In the genomic region with DNA sequence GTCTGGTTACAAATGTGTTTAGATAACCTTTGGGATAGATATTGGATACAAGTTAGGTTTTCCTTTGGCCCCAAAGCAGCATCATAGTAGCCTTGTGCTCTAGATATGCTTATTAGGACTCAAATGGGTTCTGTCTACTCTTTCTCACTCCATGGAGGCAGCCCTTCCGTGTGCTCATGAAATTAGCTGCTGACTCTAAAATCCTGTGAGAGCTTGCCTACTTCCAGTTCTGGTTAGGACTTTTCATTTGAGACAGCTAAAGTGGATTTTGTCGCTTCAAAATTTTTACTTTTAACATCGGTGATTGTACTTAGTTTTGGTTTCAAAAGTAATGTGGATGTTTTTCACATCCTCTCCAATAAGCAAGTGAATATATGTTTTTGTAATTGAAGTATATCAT, we compare ENCODE assay signal across 9 cellular contexts. TPM values are rescaled to one million over a fixed set of nuclear protein-coding genes. Genes with fewer than 3 reads are reported as not detected.
DNase-seq lines count a peak whose midpoint lies in the region; ATAC-seq and TF ChIP-seq lines count a peak whose summit lies in the region.
"Had no signal": no experiment of that assay in that cellular context is flagged by ENCODE, and none has a peak within 500 bp of the region (broad histone marks: within the 10 kb centered on the region; RNA-seq: fewer than 3 reads in every experiment).

No MANE protein-coding gene starts in this region.

- peaks cover 17% of the 10 kb centered on the region for H3K4me1 ChIP-seq in stomach smooth muscle (ENCODE audit: control insufficient read depth, insufficient read depth, low read length)

- no peak for TF ChIP-seq CTCF in kidney epithelial cell (IDR thresholded peaks at IDR 0.05; ENCODE audit: insufficient read depth, low read length, poor library complexity, severe bottlenecking)

- DNase-seq in KBM-7 (peak; percentile 32), kidney epithelial cell (ENCODE audit: low read depth) (no peak), erythroblast (lab: John Stamatoyannopoulos, UW) (no peak), GM19240 (ENCODE audit: insufficient read length, low spot score) (no peak)
- DNase-seq: hippocampal formation had no signal

- no peak for TF ChIP-seq POLR2A in erythroblast (IDR thresholded peaks at IDR 0.05; ENCODE audit: low read length)

- peak overlapping the region; percentile 89 to 95 for H3K9ac ChIP-seq in stomach smooth muscle (ENCODE audit: low read length in 2 of 2)

- in situ Hi-C loops in KBM-7 (cut with MboI; ENCODE audit: low pct_unique_long_range_greater_than_20kb, low sequenced_read_pairs): no loop called here

- H3K36me3 ChIP-seq in kidney epithelial cell (ENCODE audit: control insufficient read depth, insufficient read depth, low read length): peaks cover 4% of the 10 kb centered on the region
- H3K36me3 ChIP-seq in stomach smooth muscle (ENCODE audit: control insufficient read depth in 2 of 2, insufficient read depth in 2 of 2, low read length in 2 of 2): peaks cover 5 to 8% of the 10 kb centered on the region in 2 donors

- H3K27ac ChIP-seq in adipose tissue (ENCODE audit: low read depth, low read length) (peak overlapping the region; percentile 100), stomach smooth muscle (ENCODE audit: low read length) (peak overlapping the region; percentile 78)

- H3K9me3 ChIP-seq in stomach smooth muscle (ENCODE audit: control insufficient read depth in 2 of 2, low read length in 2 of 2): no peaks in the 10 kb centered on the region

- 38 to 47% (median 46%) methylated on average over 3 of the region's 3 CpGs for WGBS in adipose tissue, 3 donors

- ATAC-seq in HG03457 (IDR thresholded peaks at IDR 0.05; ENCODE audit: unreplicated experiment) (no peak), HG02852 (IDR thresholded peaks at IDR 0.05; ENCODE audit: unreplicated experiment) (no peak)

- peak overlapping the region; percentile 92 for H3K4me3 ChIP-seq in kidney epithelial cell (ENCODE audit: low read depth, low read length)
- peak overlapping the region; percentile 83 to 99 for H3K4me3 ChIP-seq in stomach smooth muscle (ENCODE audit: low read length in 2 of 2)

- H3K27me3 ChIP-seq in kidney epithelial cell (ENCODE audit: control insufficient read depth, insufficient read depth, low read length): no peaks in the 10 kb centered on the region
- no peaks in the 10 kb centered on the region for H3K27me3 ChIP-seq in stomach smooth muscle (ENCODE audit: control insufficient read depth in 1 of 2, insufficient read depth in 2 of 2, low read length in 2 of 2)

RNA-seq across cellular contexts. Expression of a gene that starts 1.6 kb away (rescaled TPM):
- 100 to 1,000 TPM in 2 of 3 donors, 10 to 100 TPM in 1; 43.3 to 109 (median 106) TPM for polyA plus RNA-seq in adipose tissue
- total RNA-seq in kidney epithelial cell: 207 and 244 TPM in 2 replicates
